ENCODE assay signal across 1 cellular context in the genomic region with DNA sequence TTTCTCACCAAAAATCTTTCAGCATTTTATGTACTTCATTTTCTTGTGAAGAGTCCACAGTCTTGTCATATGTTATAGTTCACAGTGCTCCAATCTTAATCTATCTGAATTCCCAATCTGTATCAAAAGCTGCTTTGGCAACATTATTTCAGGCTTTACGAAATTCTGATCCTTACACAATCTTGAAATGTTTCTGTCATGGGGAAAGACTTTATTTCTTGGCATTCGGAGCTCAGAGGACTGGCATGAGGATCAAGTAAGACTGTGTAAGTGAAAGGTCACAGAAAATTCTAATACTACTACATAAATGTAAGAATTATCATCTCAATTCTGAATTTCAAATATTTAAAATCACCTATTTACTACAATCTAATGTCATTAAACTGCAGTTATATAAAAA.
TF ChIP-seq lines count a peak whose summit lies in the region.

No MANE protein-coding gene starts in this region.

TF ChIP-seq in GM23338, 12 proteins besides CTCF, POLR2A, EP300 and RAD21 (continued from another document):
- no peak for TF ChIP-seq ZNF331 (CRISPR knock-in tag; IDR thresholded peaks at IDR 0.05; ENCODE audit: low read depth)
